Comparison of ENCODE assay signal across 13 cellular contexts in the genomic region with DNA sequence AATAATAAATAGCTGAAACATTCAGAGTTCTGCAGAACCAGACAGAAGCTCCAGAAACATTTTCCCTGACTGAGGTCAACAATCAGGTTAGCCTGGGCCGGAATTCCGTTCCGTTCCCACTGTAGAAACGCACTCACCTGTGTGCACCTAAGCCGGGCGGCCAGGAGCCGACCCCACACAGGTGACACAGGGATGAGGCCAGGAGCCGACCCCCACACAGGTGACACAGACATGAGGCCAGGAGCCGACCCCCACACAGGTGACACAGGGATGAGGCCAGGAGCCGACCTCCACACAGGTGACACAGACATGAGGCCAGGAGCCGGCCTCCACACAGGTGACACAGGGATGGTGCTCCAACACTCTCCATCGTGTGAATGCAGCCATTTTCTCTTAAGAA. TPM values are rescaled to one million over a fixed set of nuclear protein-coding genes. Genes with fewer than 3 reads are reported as not detected.
DNase-seq lines count a peak whose midpoint lies in the region; TF ChIP-seq lines count a peak whose summit lies in the region.
"Had no signal": no experiment of that assay in that cellular context is flagged by ENCODE, and none has a peak within 500 bp of the region (broad histone marks: within the 10 kb centered on the region; RNA-seq: fewer than 3 reads in every experiment).

No MANE protein-coding gene starts in this region.

- peaks cover 95% of the 10 kb centered on the region for H4K20me1 ChIP-seq in neural progenitor cell (ENCODE audit: low read depth)

- no peak overlapping the region for H3K4me3 ChIP-seq in SJSA1
- H3K4me3 ChIP-seq in ectodermal cell (ENCODE audit: insufficient read depth, low read depth, low read length): peak overlapping the region; percentile 5
- H3K4me3 ChIP-seq in neural progenitor cell: peak overlapping the region; percentile 32
- H3K4me3 ChIP-seq in tibial nerve: peak overlapping the region in 3 of 4 donors; percentile 14 to 34 (median 22)

- H3K9ac ChIP-seq in neural progenitor cell: no peak overlapping the region

- H3K27me3 ChIP-seq in SJSA1 (replicated peaks): no peaks in the 10 kb centered on the region
- H3K27me3 ChIP-seq in ectodermal cell (ENCODE audit: control insufficient read depth, insufficient read depth, low read length, poor library complexity, severe bottlenecking): no peaks in the 10 kb centered on the region
- no peaks in the 10 kb centered on the region for H3K27me3 ChIP-seq in neural progenitor cell
- H3K27me3 ChIP-seq in tibial nerve: no peaks in the 10 kb centered on the region

- peak overlapping the region; percentile 75 for H3K4me2 ChIP-seq in neural progenitor cell

- TF ChIP-seq CTCF in neural progenitor cell (IDR thresholded peaks at IDR 0.05) (no peak), tibial nerve (IDR thresholded peaks at IDR 0.05) (no peak)

- TF ChIP-seq EP300 in tibial nerve (IDR thresholded peaks at IDR 0.05): no peak

- H3K79me2 ChIP-seq in neural progenitor cell (ENCODE audit: low read depth): peaks cover 100% of the 10 kb centered on the region

- DNase-seq in SJSA1 (ENCODE audit: low read depth in 1 of 2, low spot score in 2 of 2): no peak
- DNase-seq in neural progenitor cell (ENCODE audit: low spot score): no peak
- DNase-seq in tibial nerve (ENCODE audit: low spot score in 2 of 2): no peak
- DNase-seq in pons (ENCODE audit: low spot score): no peak
- no peak for DNase-seq in HUDEP-2 (lab: John Stamatoyannopoulos, UW; ENCODE audit: unreplicated experiment in 76 of 76)
- no peak for DNase-seq in epidermal melanocyte (ENCODE audit: insufficient read length, low spot score)
- DNase-seq: activated CD8-positive, alpha-beta memory T cell treated with anti-CD3 and anti-CD28 coated beads, Interleukin-2, amount 10 ng/mL, durations not matched to agents 7 days and 5 days; activated naive CD4-positive, alpha-beta T cell treated with anti-CD3 and anti-CD28 coated beads, Interleukin-2, amount 10 ng/mL, durations not matched to agents 7 days and 5 days; cerebellar nuclear complex; MM.1S; stimulated activated naive CD8-positive, alpha-beta T cell treated with anti-CD3 and anti-CD28 coated beads, Interleukin-15, Interleukin-2, amounts not matched to agents 100 U/mL and 50 U/mL, for 24 hours; WERI-Rb-1 had no signal

- no peak for TF ChIP-seq POLR2A in tibial nerve (IDR thresholded peaks at IDR 0.05)

- 78 to 80% methylated on average over 12 of the region's 12 CpGs for whole genome bisulfite sequencing in ectodermal cell, 2 experiments
- 48 to 55% methylated on average over 10 to 12 of the region's 12 CpGs for WGBS in tibial nerve, 2 donors

- peak overlapping the region; percentile 96 for H3K27ac Mint-ChIP-seq in neural progenitor cell
- H3K27ac Mint-ChIP-seq: activated CD8-positive, alpha-beta memory T cell treated with anti-CD3 and anti-CD28 coated beads, Interleukin-2, amount 10 ng/mL, durations not matched to agents 7 days and 5 days; activated naive CD4-positive, alpha-beta T cell treated with anti-CD3 and anti-CD28 coated beads, Interleukin-2, amount 10 ng/mL, durations not matched to agents 7 days and 5 days had no signal

- H3K36me3 ChIP-seq in SJSA1: peaks cover 96% of the 10 kb centered on the region
- H3K36me3 ChIP-seq in ectodermal cell (ENCODE audit: control insufficient read depth, insufficient read depth, low read length): peaks cover 16% of the 10 kb centered on the region
- no peaks in the 10 kb centered on the region for H3K36me3 ChIP-seq in neural progenitor cell
- H3K36me3 ChIP-seq in tibial nerve: peaks cover 0 to 25% (median 0%) of the 10 kb centered on the region in 3 donors
- H3K36me3 ChIP-seq: WERI-Rb-1 had no signal

- H3K9me3 Mint-ChIP-seq in neural progenitor cell: peaks cover 22% of the 10 kb centered on the region

- H3K4me1 Mint-ChIP-seq in neural progenitor cell: peaks cover 47% of the 10 kb centered on the region
- H3K4me1 Mint-ChIP-seq: activated CD8-positive, alpha-beta memory T cell treated with anti-CD3 and anti-CD28 coated beads, Interleukin-2, amount 10 ng/mL, durations not matched to agents 7 days and 5 days; activated naive CD4-positive, alpha-beta T cell treated with anti-CD3 and anti-CD28 coated beads, Interleukin-2, amount 10 ng/mL, durations not matched to agents 7 days and 5 days had no signal

- peaks cover 49% of the 10 kb centered on the region for H3K4me1 ChIP-seq in SJSA1 (replicated peaks)
- H3K4me1 ChIP-seq in ectodermal cell (ENCODE audit: control insufficient read depth, insufficient read depth, low read length): peaks cover 47% of the 10 kb centered on the region
- H3K4me1 ChIP-seq in neural progenitor cell: peaks cover 47% of the 10 kb centered on the region
- peaks cover 0 to 62% (median 19%) of the 10 kb centered on the region in 4 donors for H3K4me1 ChIP-seq in tibial nerve

- H3K9me3 ChIP-seq in SJSA1 (replicated peaks) (no peaks in the 10 kb centered on the region), ectodermal cell (ENCODE audit: control insufficient read depth, low read length) (no peaks in the 10 kb centered on the region), neural progenitor cell (ENCODE audit: low read depth) (no peaks in the 10 kb centered on the region), tibial nerve (peaks cover 0 to 6% (median 0%) of the 10 kb centered on the region in 4 donors)

- peaks cover 60% of the 10 kb centered on the region for H3K36me3 Mint-ChIP-seq in neural progenitor cell
- H3K36me3 Mint-ChIP-seq: activated CD8-positive, alpha-beta memory T cell treated with anti-CD3 and anti-CD28 coated beads, Interleukin-2, amount 10 ng/mL, durations not matched to agents 7 days and 5 days; activated naive CD4-positive, alpha-beta T cell treated with anti-CD3 and anti-CD28 coated beads, Interleukin-2, amount 10 ng/mL, durations not matched to agents 7 days and 5 days had no signal

- H3K4me3 Mint-ChIP-seq in neural progenitor cell: no peak overlapping the region
- H3K4me3 Mint-ChIP-seq: activated CD8-positive, alpha-beta memory T cell treated with anti-CD3 and anti-CD28 coated beads, Interleukin-2, amount 10 ng/mL, durations not matched to agents 7 days and 5 days; activated naive CD4-positive, alpha-beta T cell treated with anti-CD3 and anti-CD28 coated beads, Interleukin-2, amount 10 ng/mL, durations not matched to agents 7 days and 5 days had no signal

- H3K27ac ChIP-seq in SJSA1: peak overlapping the region; percentile 10; the same call in 1 of the 2 replicates
- peak overlapping the region; percentile 97 for H3K27ac ChIP-seq in ectodermal cell (ENCODE audit: insufficient read depth, low read depth, low read length, poor library complexity, severe bottlenecking)
- peak overlapping the region; percentile 98 for H3K27ac ChIP-seq in neural progenitor cell
- peak overlapping the region; percentile 79 to 94 (median 92) for H3K27ac ChIP-seq in tibial nerve
- H3K27ac ChIP-seq: WERI-Rb-1 had no signal

- peaks cover 41% of the 10 kb centered on the region for H3F3A ChIP-seq in neural progenitor cell (ENCODE audit: low read depth)

- no peak overlapping the region for H2AFZ ChIP-seq in neural progenitor cell (replicated peaks)

- H3K27me3 Mint-ChIP-seq in neural progenitor cell (ENCODE audit: insufficient read depth, low read depth): peaks cover 2% of the 10 kb centered on the region
- H3K27me3 Mint-ChIP-seq: activated CD8-positive, alpha-beta memory T cell treated with anti-CD3 and anti-CD28 coated beads, Interleukin-2, amount 10 ng/mL, durations not matched to agents 7 days and 5 days; activated naive CD4-positive, alpha-beta T cell treated with anti-CD3 and anti-CD28 coated beads, Interleukin-2, amount 10 ng/mL, durations not matched to agents 7 days and 5 days had no signal

RNA-seq across cellular contexts. Expression of gene FAT1, which starts 21.9 kb away (rescaled TPM):
- total RNA-seq in SJSA1 (2014; rRNA removed; shearing (Covaris generic)): 338 and 483 TPM in 2 replicates
- 135 TPM for polyA plus RNA-seq in ectodermal cell (2013, experiment 1 of 4)
- 155 TPM for polyA plus RNA-seq in ectodermal cell (2013, experiment 2 of 4)
- polyA plus RNA-seq in ectodermal cell (2013, experiment 3 of 4): 80.8 TPM
- 111 TPM for polyA plus RNA-seq in ectodermal cell (2013, experiment 4 of 4)
- total RNA-seq in neural progenitor cell (ENCODE audit: low replicate concordance): 400 and 517 TPM in 2 replicates
- total RNA-seq in tibial nerve: 100 to 1,000 TPM in 1 of 4 donors, 10 to 100 TPM in 3; 85.2 to 119 (median 91.6) TPM

Comparison
In these comparisons a context has a peak if more than half of its experiments do, and no peak if none do; other contexts are left out.
1. H3K27ac ChIP-seq: peak in every context shown above with its lines; median percentile 98 in neural progenitor cell; 97 in ectodermal cell; 92 in tibial nerve; 10 in SJSA1.